ENCODE assay signal across 8 cellular contexts in the genomic region with DNA sequence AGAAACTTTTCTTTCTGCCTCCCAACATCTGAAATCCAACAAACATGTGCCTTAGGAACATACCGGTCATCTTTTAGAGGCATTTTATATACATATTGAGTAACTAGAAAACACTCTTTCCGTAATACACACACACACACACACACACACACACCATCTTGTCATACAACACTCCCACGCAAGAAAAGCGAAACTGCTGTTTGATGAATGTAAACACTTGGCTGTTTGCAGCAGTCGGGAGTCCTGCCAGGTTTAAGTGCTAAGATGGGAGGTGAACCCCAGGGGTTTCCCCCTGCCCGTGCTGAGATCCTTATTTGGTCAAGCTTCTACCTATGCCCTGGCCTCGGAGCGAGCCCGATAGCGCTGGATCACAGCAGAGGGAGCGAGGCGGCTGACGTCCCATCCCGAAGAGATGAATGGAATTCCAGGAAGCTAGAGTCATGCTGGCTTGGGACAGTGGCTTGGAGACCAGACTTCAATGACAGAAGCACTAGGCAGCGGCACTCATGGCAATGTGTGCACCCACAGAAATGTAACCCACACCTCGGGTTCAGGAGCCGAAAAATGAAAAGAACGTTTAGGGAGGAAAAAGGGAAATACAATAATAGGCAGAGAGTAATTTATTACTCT. TPM values are rescaled to one million over a fixed set of nuclear protein-coding genes. Genes with fewer than 3 reads are reported as not detected.
DNase-seq lines count a peak whose midpoint lies in the region; ATAC-seq and TF ChIP-seq lines count a peak whose summit lies in the region.

No MANE protein-coding gene starts in this region.

- H3K4me3 ChIP-seq in foreskin fibroblast (ENCODE audit: low read depth in 1 of 2, low read length in 2 of 2) (peak overlapping the region; percentile 26 to 45), neural cell (ENCODE audit: low read length) (peak overlapping the region; percentile 64)

- peaks cover 65% of the 10 kb centered on the region for H3K27me3 Mint-ChIP-seq in activated CD4-positive, alpha-beta T cell treated with anti-CD3 and anti-CD28 coated beads, Interleukin-2, amount 10 ng/mL, durations not matched to agents 24 days and 14 days
- H3K27me3 Mint-ChIP-seq in T-helper 17 cell, result peaks cover 40% of the 10 kb centered on the region

- no peaks in the 10 kb centered on the region for H4K20me1 ChIP-seq in neural cell (ENCODE audit: insufficient read depth)

- H3K27ac ChIP-seq in neural cell (ENCODE audit: low read length), result no peak overlapping the region

- no peak for ATAC-seq in T-helper 17 cell

- intact Hi-C loops in activated CD4-positive, alpha-beta T cell treated with anti-CD3 and anti-CD28 coated beads, Interleukin-2, amount 10 ng/mL, durations not matched to agents 24 days and 14 days (cut with micrococcal nuclease), result loop anchor here (1.0 to 5.0 kb wide), 6 partner anchors 45 to 872 kb away; no protein-coding TSS in a partner anchor

- H3K27ac Mint-ChIP-seq in activated CD4-positive, alpha-beta T cell treated with anti-CD3 and anti-CD28 coated beads, Interleukin-2, amount 10 ng/mL, durations not matched to agents 24 days and 14 days, result peak overlapping the region; percentile 68
- peak overlapping the region; percentile 2 for H3K27ac Mint-ChIP-seq in T-helper 17 cell

- no peak for TF ChIP-seq RAD21 in neural cell (conservative IDR thresholded peaks at IDR 0.05)

- peaks cover 31% of the 10 kb centered on the region for H3K27me3 ChIP-seq in neural cell (ENCODE audit: insufficient read depth, low read depth, low read length)

- peaks cover 25% of the 10 kb centered on the region for H3K4me1 Mint-ChIP-seq in activated CD4-positive, alpha-beta T cell treated with anti-CD3 and anti-CD28 coated beads, Interleukin-2, amount 10 ng/mL, durations not matched to agents 24 days and 14 days
- H3K4me1 Mint-ChIP-seq in T-helper 17 cell, result peaks cover 14% of the 10 kb centered on the region

- H2AFZ ChIP-seq in neural cell (ENCODE audit: low read depth, low read length), result no peak overlapping the region

- no peaks in the 10 kb centered on the region for H3K9me2 ChIP-seq in neural cell (ENCODE audit: insufficient read depth, low read length)

- H3K4me2 ChIP-seq in neural cell (ENCODE audit: low read length), result peak overlapping the region; percentile 56

- no peaks in the 10 kb centered on the region for H3K36me3 Mint-ChIP-seq in activated CD4-positive, alpha-beta T cell treated with anti-CD3 and anti-CD28 coated beads, Interleukin-2, amount 10 ng/mL, durations not matched to agents 24 days and 14 days (ENCODE audit: low read depth)
- H3K36me3 Mint-ChIP-seq in T-helper 17 cell (ENCODE audit: low read depth), result peaks cover 9% of the 10 kb centered on the region

- no peaks in the 10 kb centered on the region for H3K9me3 Mint-ChIP-seq in activated CD4-positive, alpha-beta T cell treated with anti-CD3 and anti-CD28 coated beads, Interleukin-2, amount 10 ng/mL, durations not matched to agents 24 days and 14 days

- DNase-seq in activated CD4-positive, alpha-beta T cell treated with anti-CD3 and anti-CD28 coated beads, Interleukin-2, amount 10 ng/mL, durations not matched to agents 24 days and 14 days, result peak; percentile 59
- DNase-seq in activated CD4-positive, alpha-beta T cell treated with anti-CD3 and anti-CD28 coated beads, Interleukin-2, amount 50 U/mL, for 4 hours, result no peak
- DNase-seq in T-helper 17 cell, result no peak
- DNase-seq in foreskin fibroblast, result peak; percentile 88
- no peak for DNase-seq in stimulated activated CD4-positive, alpha-beta T cell treated with anti-CD3 and anti-CD28 coated beads, Interleukin-12 subunit alpha, Interleukin-12 subunit beta, amount 100 ng/mL, for 4 hours
- no peak for DNase-seq in GM19238 (ENCODE audit: insufficient read length, low spot score)
- DNase-seq in cerebellar cortex (ENCODE audit: low spot score), result no peak

- no peaks in the 10 kb centered on the region for H3F3A ChIP-seq in neural cell (ENCODE audit: insufficient read depth, low read length, poor library complexity, severe bottlenecking)

- H3K9me3 ChIP-seq in T-helper 17 cell (ENCODE audit: control insufficient read depth, low read length, poor library complexity, severe bottlenecking) (no peaks in the 10 kb centered on the region), neural cell (ENCODE audit: low read length) (no peaks in the 10 kb centered on the region)

- no peak for TF ChIP-seq CTCF in foreskin fibroblast (IDR thresholded peaks at IDR 0.05; ENCODE audit: low read depth, low read length)
- no peak for TF ChIP-seq CTCF in neural cell (IDR thresholded peaks at IDR 0.05; ENCODE audit: poor library complexity, severe bottlenecking)

- no peak for TF ChIP-seq EP300 in neural cell (conservative IDR thresholded peaks at IDR 0.05; ENCODE audit: poor library complexity, severe bottlenecking)

- H3K4me3 Mint-ChIP-seq in activated CD4-positive, alpha-beta T cell treated with anti-CD3 and anti-CD28 coated beads, Interleukin-2, amount 10 ng/mL, durations not matched to agents 24 days and 14 days, result peak overlapping the region; percentile 65
- peak overlapping the region; percentile 80 for H3K4me3 Mint-ChIP-seq in T-helper 17 cell

- no peak overlapping the region for H3K9ac ChIP-seq in neural cell (ENCODE audit: low read length)

- H3K79me2 ChIP-seq in neural cell (replicated peaks; ENCODE audit: insufficient read depth, low read length), result peaks cover 4% of the 10 kb centered on the region

- H3K36me3 ChIP-seq in neural cell (ENCODE audit: insufficient read depth, low read length), result no peaks in the 10 kb centered on the region

TF ChIP-seq in neural cell, 6 proteins besides CTCF, POLR2A, EP300 and RAD21:
- TF ChIP-seq REST (IDR thresholded peaks at IDR 0.05; ENCODE audit: borderline replicate concordance) (no peak), TAF1 (IDR thresholded peaks at IDR 0.05; ENCODE audit: low read depth) (no peak), POLR2AphosphoS5 (IDR thresholded peaks at IDR 0.05) (no peak), EZH2 (IDR thresholded peaks at IDR 0.05; ENCODE audit: borderline replicate concordance, insufficient read depth, low read length, poor library complexity, severe bottlenecking) (no peak), MXI1 (conservative IDR thresholded peaks at IDR 0.05; ENCODE audit: poor library complexity, severe bottlenecking) (no peak), SMC3 (conservative IDR thresholded peaks at IDR 0.05; ENCODE audit: poor library complexity) (no peak)

RNA-seq across cellular contexts. Expression of gene THBS1, which starts 1.3 kb away (rescaled TPM):
- total RNA-seq in activated CD4-positive, alpha-beta T cell treated with anti-CD3 and anti-CD28 coated beads, Interleukin-2, amount 10 ng/mL, durations not matched to agents 24 days and 14 days, result 1.9 and 2.8 TPM in 2 replicates
- 10 to 100 TPM; 13.0 to 99.9 TPM for total RNA-seq in T-helper 17 cell
- 0.22 and 0.58 TPM in 2 replicates for polyA plus RNA-seq in neural cell
- polyA minus RNA-seq in neural cell, result 1.4 and 3.4 TPM in 2 replicates

Comparison
In these comparisons a context has a peak if more than half of its experiments do, and no peak if none do; other contexts are left out.
1. DNase-seq: peak in activated CD4-positive, alpha-beta T cell treated with anti-CD3 and anti-CD28 coated beads, Interleukin-2, amount 10 ng/mL, durations not matched to agents 24 days and 14 days (single experiment) and foreskin fibroblast (2 of 2); none in activated CD4-positive, alpha-beta T cell treated with anti-CD3 and anti-CD28 coated beads, Interleukin-2, amount 50 U/mL, for 4 hours (0 of 2), T-helper 17 cell (0 of 3), stimulated activated CD4-positive, alpha-beta T cell treated with anti-CD3 and anti-CD28 coated beads, Interleukin-12 subunit alpha, Interleukin-12 subunit beta, amount 100 ng/mL, for 4 hours (single experiment), GM19238 (single experiment) and cerebellar cortex (single experiment).